Comparison of ENCODE assay signal across 17 cellular contexts in genomic region chr1:3674100-3675094, GRCh38. TPM values are rescaled to one million over a fixed set of nuclear protein-coding genes. Genes with fewer than 3 reads are reported as not detected.
A peak's percentile ranks its signal among the peaks of the same experiment; 100 is the strongest.
DNase-seq lines count a peak whose midpoint lies in the region; ATAC-seq and TF ChIP-seq lines count a peak whose summit lies in the region.
"Had no signal": no experiment of that assay in that cellular context is flagged by ENCODE, and none has a peak within 500 bp of the region (broad histone marks: within the 10 kb centered on the region; RNA-seq: fewer than 3 reads in every experiment).

No MANE protein-coding gene starts in this region.

- H3K9ac ChIP-seq in BLaER1 treated with 17β-estradiol and CSF1 and Interleukin-3, amounts not matched to agents 10 nM and 100 nM, result peak overlapping the region in 10 of 11 experiments; percentile 12 to 66 (median 54); a peak in 16 of 22 replicates

- no peak overlapping the region for H3K4me3 ChIP-seq in BLaER1 treated with 17β-estradiol and CSF1 and Interleukin-3, amounts not matched to agents 10 nM and 100 nM
- H3K4me3 ChIP-seq in GM23338 (peak overlapping the region; percentile 20; the same call in 1 of the 2 replicates), body of pancreas (no peak overlapping the region), lower lobe of right lung (no peak overlapping the region)
- H3K4me3 ChIP-seq: HAP-1, uterus had no signal

- intact Hi-C loops in body of pancreas (cut with DNase I) (no loop called here), lower lobe of right lung (cut with DNase I) (no loop called here)

- no peak for TF ChIP-seq CTCF in GM23338 (conservative IDR thresholded peaks at IDR 0.05; ENCODE audit: low read depth in 2 of 2)
- TF ChIP-seq CTCF in body of pancreas (IDR thresholded peaks at IDR 0.05), result no peak
- TF ChIP-seq CTCF in lower lobe of right lung (IDR thresholded peaks at IDR 0.05), result no peak

- H3K27ac Mint-ChIP-seq in GM23338, result no peak overlapping the region

- no peak overlapping the region for H3K4me3 Mint-ChIP-seq in GM23338
- H3K4me3 Mint-ChIP-seq: CD14-positive monocyte had no signal

- peaks cover 90 to 100% (median 99%) of the 10 kb centered on the region in 10 experiments for H3K4me1 ChIP-seq in BLaER1 treated with 17β-estradiol and CSF1 and Interleukin-3, amounts not matched to agents 10 nM and 100 nM
- H3K4me1 ChIP-seq in GM23338 (ENCODE audit: insufficient read depth), result peaks cover 11% of the 10 kb centered on the region
- H3K4me1 ChIP-seq in body of pancreas, result peaks cover 26% of the 10 kb centered on the region
- H3K4me1 ChIP-seq in lower lobe of right lung, result peaks cover 13% of the 10 kb centered on the region
- H3K4me1 ChIP-seq: HAP-1, uterus had no signal

- H3K79me2 ChIP-seq in GM23338 (replicated peaks; ENCODE audit: insufficient read depth), result no peaks in the 10 kb centered on the region

- H3K4me1 Mint-ChIP-seq in GM23338, result peaks cover 28% of the 10 kb centered on the region

- H3K9me3 Mint-ChIP-seq in GM23338, result no peaks in the 10 kb centered on the region; the same call in 2 of the 3 replicates
- H3K9me3 Mint-ChIP-seq: CD14-positive monocyte had no signal

- no peaks in the 10 kb centered on the region; the same call in 2 of the 3 replicates for H3K36me3 Mint-ChIP-seq in GM23338 (ENCODE audit: low read depth)

- H3F3A ChIP-seq in GM23338 (replicated peaks; ENCODE audit: low read depth), result no peaks in the 10 kb centered on the region

- TF ChIP-seq POLR2A in body of pancreas (IDR thresholded peaks at IDR 0.05), result no peak

- ATAC-seq in GM23338 (peak; percentile 57), body of pancreas (peak; percentile 75), lower lobe of right lung (peak; percentile 21 to 48), GM19463 (IDR thresholded peaks at IDR 0.05; ENCODE audit: unreplicated experiment) (no peak), GM21528 (IDR thresholded peaks at IDR 0.05; ENCODE audit: low FRiP score, unreplicated experiment) (no peak)

- peak overlapping the region; percentile 32 to 96 (median 88) for H3K4me2 ChIP-seq in BLaER1 treated with 17β-estradiol and CSF1 and Interleukin-3, amounts not matched to agents 10 nM and 100 nM
- peak overlapping the region; percentile 65; the same call in 1 of the 2 replicates for H3K4me2 ChIP-seq in GM23338

- H3K27me3 Mint-ChIP-seq in GM23338 (ENCODE audit: insufficient read depth, low read depth, poor library complexity), result peaks cover 24% of the 10 kb centered on the region

- H4K20me1 ChIP-seq in BLaER1 treated with 17β-estradiol and CSF1 and Interleukin-3, amounts not matched to agents 10 nM and 100 nM, result no peaks in the 10 kb centered on the region
- H4K20me1 ChIP-seq in GM23338 (replicated peaks; ENCODE audit: insufficient read depth), result no peaks in the 10 kb centered on the region

- peak overlapping the region; percentile 72; the same call in 1 of the 2 replicates for H2AFZ ChIP-seq in GM23338

- DNase-seq in GM23338 (ENCODE audit: low spot score) (peak; percentile 69), body of pancreas (peak; percentile 35 to 62 (median 57)), lower lobe of right lung (peak; percentile 44), SKM-1 (lab: John Stamatoyannopoulos, UW; ENCODE audit: unreplicated experiment) (no peak), NCI-H2227 (lab: John Stamatoyannopoulos, UW; ENCODE audit: unreplicated experiment) (no peak)
- DNase-seq: activated T-cell treated with anti-CD3 and anti-CD28 coated beads, Interleukin-2, amount 50 U/mL, for 1 hour; hypothalamus; Kasumi-1; NCI-H446 treated with DMSO at 0.1 percent for 48 hours; SHP77; uterus had no signal

- peak overlapping the region in 10 of 11 experiments; percentile 25 to 100 (median 82); a peak in 18 of 22 replicates for H3K27ac ChIP-seq in BLaER1 treated with 17β-estradiol and CSF1 and Interleukin-3, amounts not matched to agents 10 nM and 100 nM
- H3K27ac ChIP-seq in GM23338 (ENCODE audit: low read depth) (no peak overlapping the region), body of pancreas (no peak overlapping the region), lower lobe of right lung (no peak overlapping the region)
- H3K27ac ChIP-seq: uterus had no signal

- H3K27me3 ChIP-seq in BLaER1 treated with 17β-estradiol and CSF1 and Interleukin-3, amounts not matched to agents 10 nM and 100 nM, result no peaks in the 10 kb centered on the region
- no peaks in the 10 kb centered on the region for H3K27me3 ChIP-seq in GM23338 (ENCODE audit: insufficient read depth)
- no peaks in the 10 kb centered on the region for H3K27me3 ChIP-seq in body of pancreas
- peaks cover 4% of the 10 kb centered on the region for H3K27me3 ChIP-seq in lower lobe of right lung (ENCODE audit: low read depth)
- H3K27me3 ChIP-seq: uterus had no signal

- H3K36me3 ChIP-seq in BLaER1 treated with 17β-estradiol and CSF1 and Interleukin-3, amounts not matched to agents 10 nM and 100 nM, result no peaks in the 10 kb centered on the region
- no peaks in the 10 kb centered on the region for H3K36me3 ChIP-seq in GM23338 (ENCODE audit: insufficient read depth)
- H3K36me3 ChIP-seq in body of pancreas (replicated peaks in 1 of 2; ENCODE audit: insufficient read depth in 1 of 2, low read depth in 2 of 2), result no peaks in the 10 kb centered on the region
- no peaks in the 10 kb centered on the region for H3K36me3 ChIP-seq in lower lobe of right lung
- H3K36me3 ChIP-seq: HAP-1, uterus had no signal

- H3K9me3 ChIP-seq in BLaER1 treated with 17β-estradiol and CSF1 and Interleukin-3, amounts not matched to agents 10 nM and 100 nM (replicated peaks in 1 of 11), result no peaks in the 10 kb centered on the region
- H3K9me3 ChIP-seq in body of pancreas, result no peaks in the 10 kb centered on the region
- no peaks in the 10 kb centered on the region for H3K9me3 ChIP-seq in lower lobe of right lung
- H3K9me3 ChIP-seq: HAP-1, uterus had no signal

- H3K9me2 ChIP-seq in GM23338 (ENCODE audit: insufficient read depth), result no peaks in the 10 kb centered on the region

- 40 to 45% methylated on average over 16 to 29 of the region's 30 CpGs for WGBS in body of pancreas, 2 donors

TF ChIP-seq in GM23338, 12 proteins besides CTCF, POLR2A, EP300 and RAD21 (continues in another document):
- no peak for TF ChIP-seq STAT1 (IDR thresholded peaks at IDR 0.05; ENCODE audit: unreplicated experiment)
- no peak for TF ChIP-seq EZH2phosphoT487 (IDR thresholded peaks at IDR 0.05; ENCODE audit: unreplicated experiment)

RNA-seq across cellular contexts. Expression of gene TP73, which starts 22.1 kb away (rescaled TPM):
- 1.8 and 3.4 TPM in 2 replicates for total RNA-seq in GM23338 (2014; rRNA removed; shearing (Covaris generic))
- 1.4 and 1.8 TPM in 2 replicates for polyA plus RNA-seq in GM23338 (2016; fragmentation: Nextera tagmentation; extraction: Ambion mirVana)
- total RNA-seq in body of pancreas (10 to 100 TPM in 1 of 2 donors, under 1 TPM in 1; 0.26 to 13.5 TPM), lower lobe of right lung (3.6 TPM)
- total RNA-seq: skeletal muscle tissue had no signal

RNA-seq across cellular contexts. Expression of gene WRAP73, which starts 24.5 kb away (rescaled TPM):
- total RNA-seq in GM23338 (2014; rRNA removed; shearing (Covaris generic)), result 40.8 and 43.3 TPM in 2 replicates
- polyA plus RNA-seq in GM23338 (2016; fragmentation: Nextera tagmentation; extraction: Ambion mirVana), result 22.6 and 24.4 TPM in 2 replicates
- total RNA-seq in body of pancreas (10 to 100 TPM in 1 of 2 donors, 1 to 10 TPM in 1; 7.8 to 35.6 TPM), lower lobe of right lung (22.5 TPM)

RNA-seq across cellular contexts. Expression of gene TPRG1L, which starts 49.6 kb away (rescaled TPM):
- 20.3 and 24.4 TPM in 2 replicates for total RNA-seq in GM23338 (2014; rRNA removed; shearing (Covaris generic))
- polyA plus RNA-seq in GM23338 (2016; fragmentation: Nextera tagmentation; extraction: Ambion mirVana), result 6.2 and 6.6 TPM in 2 replicates
- total RNA-seq in body of pancreas (10 to 100 TPM in 1 of 2 donors, 1 to 10 TPM in 1; 8.6 to 24.4 TPM), lower lobe of right lung (46.1 TPM)

Comparison
In these comparisons a context has a peak if more than half of its experiments do, and no peak if none do; other contexts are left out.
1. H3K27ac ChIP-seq: peak in BLaER1 treated with 17β-estradiol and CSF1 and Interleukin-3, amounts not matched to agents 10 nM and 100 nM (10 of 11); none in GM23338 (single experiment), body of pancreas (0 of 4) and lower lobe of right lung (single experiment).
2. ATAC-seq: peak in GM23338 (single experiment), body of pancreas (single experiment) and lower lobe of right lung (2 of 2); none in GM19463 (single experiment) and GM21528 (single experiment).
3. DNase-seq: peak in GM23338 (single experiment), body of pancreas (4 of 4) and lower lobe of right lung (single experiment); none in SKM-1 (single experiment) and NCI-H2227 (single experiment).